Comparison of ENCODE assay signal across 22 cellular contexts in genomic region chr3:118525096-118525495, GRCh38.
DNase-seq lines count a peak whose midpoint lies in the region; ATAC-seq and TF ChIP-seq lines count a peak whose summit lies in the region.
"Had no signal": no experiment of that assay in that cellular context is flagged by ENCODE, and none has a peak within 500 bp of the region (broad histone marks: within the 10 kb centered on the region; RNA-seq: fewer than 3 reads in every experiment).

No MANE protein-coding gene starts in this region.

- H3K27ac ChIP-seq in KMS-11 (peak overlapping the region; percentile 21; the same call in 1 of the 2 replicates), OCI-LY3 (ENCODE audit: low read length) (no peak overlapping the region)

- H3K27me3 ChIP-seq in KMS-11 (ENCODE audit: insufficient read depth, low read depth) (no peaks in the 10 kb centered on the region), OCI-LY3 (ENCODE audit: low read depth, low read length) (no peaks in the 10 kb centered on the region)
- H3K27me3 ChIP-seq: BE2C had no signal

- H2AFZ ChIP-seq in KMS-11 (ENCODE audit: low read depth) (peak overlapping the region; percentile 17), OCI-LY3 (ENCODE audit: low read depth, low read length) (no peak overlapping the region)

- H3K9ac ChIP-seq in KMS-11 = no peak overlapping the region
- no peak overlapping the region for H3K9ac ChIP-seq in OCI-LY3 (ENCODE audit: low read length)

- no peak for DNase-seq in activated CD4-positive, CD25-positive, alpha-beta regulatory T cell (lab: John Stamatoyannopoulos, UW)
- no peak for DNase-seq in Right ventricle myocardium inferior (ENCODE audit: missing footprints)
- DNase-seq: ACHN; BE2C; C1 segment of cervical spinal cord; Calu3; CD4-positive, alpha-beta memory T cell; DMS 273 treated with DMSO at 0.1 percent for 48 hours; DMS53; DND-41; EL; GOT3; H7; HFFc6; KBM-7 had no signal

- intact Hi-C loops in Right ventricle myocardium inferior (cut with DNase I) = no loop called here

- TF ChIP-seq CTCF in KMS-11 (conservative IDR thresholded peaks at IDR 0.05; ENCODE audit: low read depth, low read length) = no peak
- TF ChIP-seq CTCF in OCI-LY3 (IDR thresholded peaks at IDR 0.05; ENCODE audit: low read depth, low read length) = no peak

- no peaks in the 10 kb centered on the region for H3K36me3 ChIP-seq in KMS-11 (ENCODE audit: insufficient read depth)
- H3K36me3 ChIP-seq in OCI-LY3 (replicated peaks; ENCODE audit: low read depth, low read length) = no peaks in the 10 kb centered on the region
- H3K36me3 ChIP-seq: BE2C had no signal

- H4K20me1 ChIP-seq in KMS-11 (ENCODE audit: insufficient read depth) (no peaks in the 10 kb centered on the region), OCI-LY3 (ENCODE audit: insufficient read depth, low read length) (no peaks in the 10 kb centered on the region)

- H3K4me1 ChIP-seq in KMS-11 (ENCODE audit: low read depth, poor library complexity, severe bottlenecking) = peaks cover 55% of the 10 kb centered on the region
- H3K4me1 ChIP-seq in OCI-LY3 (ENCODE audit: low read length) = peaks cover 23% of the 10 kb centered on the region
- H3K4me1 ChIP-seq: BE2C had no signal

- H3K4me2 ChIP-seq in KMS-11 (peak overlapping the region; percentile 67), OCI-LY3 (ENCODE audit: low read length) (peak overlapping the region; percentile 22)

- peak; percentile 36 for ATAC-seq in GM21360 (IDR thresholded peaks at IDR 0.05; ENCODE audit: unreplicated experiment)
- no peak for ATAC-seq in Right ventricle myocardium inferior
- ATAC-seq in GM21619 (IDR thresholded peaks at IDR 0.05; ENCODE audit: unreplicated experiment) = no peak
- ATAC-seq in GM18520 (IDR thresholded peaks at IDR 0.05; ENCODE audit: unreplicated experiment) = no peak
- ATAC-seq: HCT116, HepG2 had no signal

- H3K4me3 ChIP-seq in KMS-11 (IDR thresholded peaks at IDR 0.05; ENCODE audit: insufficient read depth, low read depth, low read length) (no peak overlapping the region), OCI-LY3 (ENCODE audit: low read length) (no peak overlapping the region)

- H3K79me2 ChIP-seq in KMS-11 (ENCODE audit: insufficient read depth, low read depth) (no peaks in the 10 kb centered on the region), OCI-LY3 (ENCODE audit: low read length) (no peaks in the 10 kb centered on the region)

- H3K9me3 ChIP-seq in OCI-LY3 (ENCODE audit: insufficient read depth, low read length) = no peaks in the 10 kb centered on the region
- H3K9me3 ChIP-seq: BE2C had no signal
